12 cellular contexts compared by ENCODE assay signal in genomic region chrX:57905141-57905540, GRCh38. TPM values are rescaled to one million over a fixed set of nuclear protein-coding genes. Genes with fewer than 3 reads are reported as not detected.
A peak's percentile ranks its signal among the peaks of the same experiment; 100 is the strongest.
DNase-seq lines count a peak whose midpoint lies in the region; ATAC-seq, FAIRE-seq and TF ChIP-seq lines count a peak whose summit lies in the region.
"Had no signal": no experiment of that assay in that cellular context is flagged by ENCODE, and none has a peak within 500 bp of the region (broad histone marks: within the 10 kb centered on the region; RNA-seq: fewer than 3 reads in every experiment).

No MANE protein-coding gene starts in this region.

- H3K4me3 ChIP-seq in left ventricle myocardium inferior (peak overlapping the region; percentile 54), adrenal gland (peak overlapping the region in 1 of 4 donors; percentile 14), kidney (ENCODE audit: low read length in 2 of 2) (peak overlapping the region in 1 of 2 donors; percentile 29), uterus (no peak overlapping the region), PC-3 (ENCODE audit: low read length) (no peak overlapping the region)
- H3K4me3 ChIP-seq: BLaER1 treated with 17β-estradiol and CSF1 and Interleukin-3, amounts not matched to agents 10 nM and 100 nM had no signal

- H3F3A ChIP-seq in PC-3 (ENCODE audit: low read length, unreplicated experiment) = no peaks in the 10 kb centered on the region

- WGBS in adrenal gland, 4 donors = 0 to 33% (median 17%) methylated on average over 2 of the region's 2 CpGs

- TF ChIP-seq CTCF in left ventricle myocardium inferior (IDR thresholded peaks at IDR 0.05; ENCODE audit: borderline replicate concordance) = no peak
- no peak for TF ChIP-seq CTCF in adrenal gland (IDR thresholded peaks at IDR 0.05)
- no peak for TF ChIP-seq CTCF in kidney (IDR thresholded peaks at IDR 0.05; ENCODE audit: borderline replicate concordance, extremely low read depth, insufficient read depth)
- TF ChIP-seq CTCF in uterus (IDR thresholded peaks at IDR 0.05) = no peak
- no peak for TF ChIP-seq CTCF in PC-3 (conservative IDR thresholded peaks at IDR 0.05; ENCODE audit: low read depth, low read length)

- DNase-seq in left ventricle myocardium inferior = no peak
- DNase-seq in Right ventricle myocardium inferior (ENCODE audit: missing footprints) = no peak
- DNase-seq in adrenal gland = no peak
- no peak for DNase-seq in kidney
- no peak for DNase-seq in uterus
- no peak for DNase-seq in PC-3
- DNase-seq in HCEC 1CT = no peak
- DNase-seq: cerebellar nuclear complex; naive thymus-derived CD8-positive, alpha-beta T cell; NCI-H524 had no signal

- H3K4me1 ChIP-seq in left ventricle myocardium inferior (peaks cover 68% of the 10 kb centered on the region), adrenal gland (replicated peaks in 1 of 2) (peaks cover 7 to 36% of the 10 kb centered on the region in 2 donors), kidney (ENCODE audit: control insufficient read depth in 1 of 2, insufficient read depth in 1 of 2, low read depth in 1 of 2, low read length in 2 of 2) (peaks cover 0 to 4% of the 10 kb centered on the region in 2 donors), uterus (no peaks in the 10 kb centered on the region), PC-3 (ENCODE audit: insufficient read depth, low read length) (no peaks in the 10 kb centered on the region)

- H3K27me3 ChIP-seq in left ventricle myocardium inferior (ENCODE audit: low read depth) (no peaks in the 10 kb centered on the region), adrenal gland (no peaks in the 10 kb centered on the region), uterus (no peaks in the 10 kb centered on the region), PC-3 (ENCODE audit: low read length) (no peaks in the 10 kb centered on the region)

- FAIRE-seq in kidney (lab: Jason Lieb, UNC) = peak; percentile 93

- CTCF ChIA-PET in PC-3 (lab: Charles Lee) = no interaction called here

- H3K27ac ChIP-seq in left ventricle myocardium inferior (replicated peaks) (peak overlapping the region; percentile 82), adrenal gland (peak overlapping the region in 3 of 5 donors; percentile 20 to 54 (median 44)), kidney (ENCODE audit: low read depth in 2 of 2, low read length in 2 of 2) (no peak overlapping the region), uterus (peak overlapping the region; percentile 59 to 71), PC-3 (ENCODE audit: low read length) (no peak overlapping the region)
- H3K27ac ChIP-seq: BLaER1 treated with 17β-estradiol and CSF1 and Interleukin-3, amounts not matched to agents 10 nM and 100 nM had no signal

- no peak overlapping the region for H2AFZ ChIP-seq in PC-3 (ENCODE audit: low read length)

- POLR2A ChIA-PET in PC-3 (lab: Charles Lee; ENCODE audit: unreplicated experiment) = no interaction called here

- H3K9ac ChIP-seq in kidney (ENCODE audit: low read length in 2 of 2) (no peak overlapping the region), PC-3 (ENCODE audit: low read length) (no peak overlapping the region)
- H3K9ac ChIP-seq: BLaER1 treated with 17β-estradiol and CSF1 and Interleukin-3, amounts not matched to agents 10 nM and 100 nM had no signal

- BruUV-seq in PC-3 (replicated peaks; lab: Mats Ljungman, UMichigan) = no TSS peak

- no peaks in the 10 kb centered on the region for H3K9me2 ChIP-seq in PC-3 (replicated peaks; ENCODE audit: low read length)

- ATAC-seq in Right ventricle myocardium inferior (no peak), GM21447 (IDR thresholded peaks at IDR 0.05; ENCODE audit: unreplicated experiment) (no peak), PC-3 (no peak)
- ATAC-seq: naive thymus-derived CD8-positive, alpha-beta T cell had no signal

- no peaks in the 10 kb centered on the region for H3K36me3 ChIP-seq in left ventricle myocardium inferior
- no peaks in the 10 kb centered on the region for H3K36me3 ChIP-seq in adrenal gland (replicated peaks in 1 of 2)
- H3K36me3 ChIP-seq in kidney (ENCODE audit: control insufficient read depth in 1 of 2, insufficient read depth in 2 of 2, low read length in 2 of 2) = no peaks in the 10 kb centered on the region
- no peaks in the 10 kb centered on the region for H3K36me3 ChIP-seq in uterus
- no peaks in the 10 kb centered on the region for H3K36me3 ChIP-seq in PC-3 (ENCODE audit: low read depth, low read length)
- H3K36me3 ChIP-seq: BLaER1 treated with 17β-estradiol and CSF1 and Interleukin-3, amounts not matched to agents 10 nM and 100 nM had no signal

- TF ChIP-seq POLR2A in adrenal gland (IDR thresholded peaks at IDR 0.05) (no peak), uterus (IDR thresholded peaks at IDR 0.05) (no peak)

- H3K4me2 ChIP-seq in PC-3 (ENCODE audit: low read length) = no peak overlapping the region
- H3K4me2 ChIP-seq: BLaER1 treated with 17β-estradiol and CSF1 and Interleukin-3, amounts not matched to agents 10 nM and 100 nM had no signal

- H3K9me3 ChIP-seq in left ventricle myocardium inferior (replicated peaks) (no peaks in the 10 kb centered on the region), adrenal gland (replicated peaks in 1 of 3) (no peaks in the 10 kb centered on the region), kidney (ENCODE audit: control insufficient read depth in 1 of 2, low read length in 2 of 2) (no peaks in the 10 kb centered on the region), uterus (no peaks in the 10 kb centered on the region), PC-3 (ENCODE audit: low read length) (no peaks in the 10 kb centered on the region)

- H3K79me2 ChIP-seq in PC-3 (ENCODE audit: low read length) = no peaks in the 10 kb centered on the region; the same call in 1 of the 2 replicates

- no peaks in the 10 kb centered on the region for H4K20me1 ChIP-seq in PC-3 (ENCODE audit: low read length)
- H4K20me1 ChIP-seq: BLaER1 treated with 17β-estradiol and CSF1 and Interleukin-3, amounts not matched to agents 10 nM and 100 nM had no signal

- intact Hi-C loops in left ventricle myocardium inferior (cut with micrococcal nuclease) (loop anchor here (10.0 kb wide), 1 partner anchor 310 kb away; the partner anchor contains the start of gene ZXDB), Right ventricle myocardium inferior (cut with DNase I) (loop anchor here (10.0 kb wide), 1 partner anchor 310 kb away; the partner anchor contains the start of gene ZXDB), adrenal gland (cut with DNase I) (no loop called here), kidney (cut with DNase I) (no loop called here), uterus (cut with DNase I; ENCODE audit: low total_unique reads) (no loop called here), PC-3 (cut with micrococcal nuclease) (loop anchor here (5.0 kb wide), 1 partner anchor 308 kb away; no protein-coding TSS in a partner anchor)

RNA-seq across cellular contexts. Expression of gene ZXDA, which starts 5.1 kb away (rescaled TPM):
- total RNA-seq in left ventricle myocardium inferior (4.0 TPM), Right ventricle myocardium inferior (3.9 TPM), adrenal gland (1 to 10 TPM; 3.4 to 9.4 (median 6.2) TPM), kidney (7.7 TPM), uterus (10 to 100 TPM in 2 of 4 donors, 1 to 10 TPM in 2; 4.4 to 19.9 (median 12.1) TPM), PC-3 (2014; rRNA removed) (2.9 and 3.2 TPM in 2 replicates)
- polyA plus RNA-seq in adrenal gland (1 to 10 TPM in 1 of 3 donors, under 1 TPM in 2; 0.47 to 2.1 (median 0.72) TPM), kidney (ENCODE audit: insufficient read depth, low read depth, low replicate concordance) (1.2 TPM)

Comparison
In these comparisons a context has a peak if more than half of its experiments do, and no peak if none do; other contexts are left out.
1. H3K27ac ChIP-seq: peak in left ventricle myocardium inferior (single experiment), adrenal gland (3 of 5) and uterus (2 of 2); none in kidney (0 of 2) and PC-3 (single experiment).
2. intact Hi-C loops: an anchor here in left ventricle myocardium inferior (10.0 kb wide), Right ventricle myocardium inferior (10.0 kb wide) and PC-3 (5.0 kb wide); none called in adrenal gland, kidney and uterus.